ENCODE assay signal across 11 cellular contexts in genomic region chr1:218585565-218586184, GRCh38.
DNase-seq lines count a peak whose midpoint lies in the region; ATAC-seq and TF ChIP-seq lines count a peak whose summit lies in the region.
"Had no signal": no experiment of that assay in that cellular context is flagged by ENCODE, and none has a peak within 500 bp of the region (broad histone marks: within the 10 kb centered on the region; RNA-seq: fewer than 3 reads in every experiment).

No MANE protein-coding gene starts in this region.

- no peaks in the 10 kb centered on the region for H3K27me3 ChIP-seq in Karpas-422 (ENCODE audit: low read length)
- no peaks in the 10 kb centered on the region for H3K27me3 ChIP-seq in stomach

- TF ChIP-seq CTCF in AG04449 (IDR thresholded peaks at IDR 0.05; ENCODE audit: insufficient read depth, low read length, missing control alignments) (no peak), WTC11 (IDR thresholded peaks at IDR 0.05) (no peak), natural killer cell (IDR thresholded peaks at IDR 0.05) (no peak), stomach (IDR thresholded peaks at IDR 0.05) (no peak)

- peaks cover 13% of the 10 kb centered on the region for H3K9me3 Mint-ChIP-seq in WTC11
- H3K9me3 Mint-ChIP-seq in natural killer cell: peaks cover 13 to 17% of the 10 kb centered on the region in 2 donors

- no peak overlapping the region for H3K9ac ChIP-seq in Karpas-422 (ENCODE audit: low read length)

- H3K27me3 Mint-ChIP-seq in WTC11 (ENCODE audit: low read depth) (no peaks in the 10 kb centered on the region), natural killer cell (ENCODE audit: low read depth in 2 of 2) (no peaks in the 10 kb centered on the region)
- H3K27me3 Mint-ChIP-seq: activated naive CD4-positive, alpha-beta T cell treated with anti-CD3 and anti-CD28 coated beads, Interleukin-2, amount 50 U/mL, for 24 hours had no signal

- H3K27ac ChIP-seq in Karpas-422 (ENCODE audit: low read length) (no peak overlapping the region), stomach (no peak overlapping the region)
- H3K27ac ChIP-seq: thoracic aorta had no signal

- CTCF ChIA-PET in AG04449 (lab: Yijun Ruan, JAX) (no interaction called here), WTC11 (lab: Charles Lee) (no interaction called here)

- H3K36me3 Mint-ChIP-seq in WTC11 (peaks cover 7% of the 10 kb centered on the region; the same call in 1 of the 2 replicates), natural killer cell (peaks cover 7% of the 10 kb centered on the region)
- H3K36me3 Mint-ChIP-seq: activated naive CD4-positive, alpha-beta T cell treated with anti-CD3 and anti-CD28 coated beads, Interleukin-2, amount 50 U/mL, for 24 hours; naive thymus-derived CD4-positive, alpha-beta T cell had no signal

- H3K27ac Mint-ChIP-seq in WTC11: peak overlapping the region; percentile 46; the same call in 1 of the 2 replicates
- H3K27ac Mint-ChIP-seq in natural killer cell: no peak overlapping the region
- H3K27ac Mint-ChIP-seq: activated naive CD4-positive, alpha-beta T cell treated with anti-CD3 and anti-CD28 coated beads, Interleukin-2, amount 50 U/mL, for 24 hours; naive thymus-derived CD4-positive, alpha-beta T cell had no signal

- intact Hi-C loops in natural killer cell (cut with micrococcal nuclease) (no loop called here), stomach (cut with DNase I; ENCODE audit: low total_unique reads) (no loop called here)

- no peaks in the 10 kb centered on the region for H3K4me1 ChIP-seq in Karpas-422 (ENCODE audit: low read length)
- peaks cover 0 to 29% (median 19%) of the 10 kb centered on the region in 4 donors for H3K4me1 ChIP-seq in stomach

- H3K79me2 ChIP-seq in Karpas-422 (ENCODE audit: low read length): no peaks in the 10 kb centered on the region

- H3K4me2 ChIP-seq in Karpas-422 (ENCODE audit: low read depth, low read length, poor library complexity, severe bottlenecking): no peak overlapping the region

- H3K9me3 ChIP-seq in Karpas-422 (ENCODE audit: low read length) (no peaks in the 10 kb centered on the region), stomach (no peaks in the 10 kb centered on the region)
- H3K9me3 ChIP-seq: thoracic aorta had no signal

- no peaks in the 10 kb centered on the region for H3K36me3 ChIP-seq in Karpas-422 (ENCODE audit: insufficient read depth, low read length)
- no peaks in the 10 kb centered on the region for H3K36me3 ChIP-seq in stomach
- H3K36me3 ChIP-seq: thoracic aorta had no signal

- H3K4me3 Mint-ChIP-seq in WTC11 (no peak overlapping the region), natural killer cell (no peak overlapping the region)
- H3K4me3 Mint-ChIP-seq: activated naive CD4-positive, alpha-beta T cell treated with anti-CD3 and anti-CD28 coated beads, Interleukin-2, amount 50 U/mL, for 24 hours; naive thymus-derived CD4-positive, alpha-beta T cell had no signal

- POLR2A ChIA-PET in AG04449 (lab: Yijun Ruan, JAX) (no interaction called here), WTC11 (lab: Charles Lee) (no interaction called here)

- H3K9me2 ChIP-seq in Karpas-422 (replicated peaks; ENCODE audit: insufficient read depth, low read length): no peaks in the 10 kb centered on the region

- TF ChIP-seq POLR2A in stomach (IDR thresholded peaks at IDR 0.05): no peak

- TF ChIP-seq EP300 in stomach (IDR thresholded peaks at IDR 0.05): no peak

- WGBS in stomach, 5 donors: 35 to 55% (median 49%) methylated on average over 9 of the region's 9 CpGs

- H3K4me3 ChIP-seq in AG04449 (ENCODE audit: low read depth, low read length) (no peak overlapping the region), Karpas-422 (ENCODE audit: low read length) (no peak overlapping the region), stomach (no peak overlapping the region)
- H3K4me3 ChIP-seq: thoracic aorta had no signal

- H3K4me1 Mint-ChIP-seq in WTC11 (peaks cover 18% of the 10 kb centered on the region), natural killer cell (no peaks in the 10 kb centered on the region)
- H3K4me1 Mint-ChIP-seq: activated naive CD4-positive, alpha-beta T cell treated with anti-CD3 and anti-CD28 coated beads, Interleukin-2, amount 50 U/mL, for 24 hours had no signal

- DNase-seq in AG04449 (ENCODE audit: low read depth, low spot score) (peak; percentile 29), WTC11 (ENCODE audit: low spot score) (peak; percentile 75), iris pigment epithelial cell (ENCODE audit: low read depth) (peak; percentile 90), natural killer cell (no peak), Karpas-422 (no peak), stomach (no peak)
- DNase-seq: naive thymus-derived CD4-positive, alpha-beta T cell had no signal

- no peak overlapping the region for H2AFZ ChIP-seq in Karpas-422 (ENCODE audit: low read length)

- ATAC-seq in HG03432 (IDR thresholded peaks at IDR 0.05; ENCODE audit: unreplicated experiment) (peak; percentile 59), WTC11 (peak; percentile 99), HG03025 (IDR thresholded peaks at IDR 0.05; ENCODE audit: low FRiP score, unreplicated experiment) (no peak), natural killer cell (no peak)
- ATAC-seq: naive thymus-derived CD4-positive, alpha-beta T cell had no signal

- H4K20me1 ChIP-seq in Karpas-422 (ENCODE audit: insufficient read depth, low read depth, low read length): no peaks in the 10 kb centered on the region

TF ChIP-seq in WTC11, 78 proteins besides CTCF, POLR2A, EP300 and RAD21:
- TF ChIP-seq ZNF423 (CRISPR knock-in tag; IDR thresholded peaks at IDR 0.05) (peak; percentile 33; the same call in 1 of the 2 replicates), ZNF416 (CRISPR knock-in tag; IDR thresholded peaks at IDR 0.05) (peak; percentile 94), ZNF121 (CRISPR knock-in tag; IDR thresholded peaks at IDR 0.05) (peak; percentile 64; the same call in 1 of the 2 replicates), NFATC4 (CRISPR knock-in tag; IDR thresholded peaks at IDR 0.05) (no peak)

Comparison
In these comparisons a context has a peak if more than half of its experiments do, and no peak if none do; other contexts are left out.
1. DNase-seq: peak in AG04449 (single experiment), WTC11 (single experiment) and iris pigment epithelial cell (single experiment); none in natural killer cell (single experiment), Karpas-422 (single experiment) and stomach (single experiment).
2. ATAC-seq: peak in HG03432 (single experiment) and WTC11 (single experiment); none in HG03025 (single experiment) and natural killer cell (0 of 3).